ENCODE assay signal across 13 cellular contexts in genomic region chr1:39572379-39573096, GRCh38. TPM values are rescaled to one million over a fixed set of nuclear protein-coding genes. Genes with fewer than 3 reads are reported as not detected.
DNase-seq lines count a peak whose midpoint lies in the region; ATAC-seq and TF ChIP-seq lines count a peak whose summit lies in the region.
"Had no signal": no experiment of that assay in that cellular context is flagged by ENCODE, and none has a peak within 500 bp of the region (broad histone marks: within the 10 kb centered on the region; RNA-seq: fewer than 3 reads in every experiment).

No MANE protein-coding gene starts in this region.

- H3K27ac ChIP-seq in CD4-positive, alpha-beta T cell (ENCODE audit: low read depth, low read length), result no peak overlapping the region
- H3K27ac ChIP-seq in DOHH2 (ENCODE audit: low read depth, low read length) (no peak overlapping the region), muscle layer of duodenum (ENCODE audit: low read length) (no peak overlapping the region)
- H3K27ac ChIP-seq: foreskin keratinocyte had no signal

- no peaks in the 10 kb centered on the region for H3K9me3 Mint-ChIP-seq in CD4-positive, alpha-beta T cell
- no peaks in the 10 kb centered on the region for H3K9me3 Mint-ChIP-seq in activated T-helper 2 cell treated with anti-CD3 and anti-CD28 coated beads, Interferon-gamma antibody, Interleukin-2, Interleukin-4, amounts not matched to agents 10 μg/mL and 5 μg/mL and 100 μg/mL, durations not matched to agents 14 hours and 24 hours and 36 hours

- peaks cover 79% of the 10 kb centered on the region for H3K36me3 Mint-ChIP-seq in CD4-positive, alpha-beta T cell (ENCODE audit: low read depth)
- H3K36me3 Mint-ChIP-seq in activated T-helper 2 cell treated with anti-CD3 and anti-CD28 coated beads, Interferon-gamma antibody, Interleukin-2, Interleukin-4, amounts not matched to agents 10 μg/mL and 5 μg/mL and 100 μg/mL, durations not matched to agents 14 hours and 24 hours and 36 hours (ENCODE audit: low read depth), result peaks cover 82% of the 10 kb centered on the region

- H3K4me1 ChIP-seq in DOHH2 (ENCODE audit: control insufficient read depth, low read length) (peaks cover 29% of the 10 kb centered on the region), muscle layer of duodenum (ENCODE audit: control insufficient read depth in 1 of 2, insufficient read depth in 2 of 2, low read length in 2 of 2) (peaks cover 5 to 29% of the 10 kb centered on the region in 2 donors)

- no peak for TF ChIP-seq CTCF in CD4-positive, alpha-beta T cell (IDR thresholded peaks at IDR 0.05)
- TF ChIP-seq CTCF in DOHH2 (IDR thresholded peaks at IDR 0.05; ENCODE audit: low read depth, low read length, poor library complexity, severe bottlenecking), result no peak

- POLR2A ChIA-PET in CD4-positive, alpha-beta T cell (lab: Charles Lee), result no interaction called here

- H3K9me3 ChIP-seq in CD4-positive, alpha-beta T cell (ENCODE audit: control insufficient read depth, low read length), result no peaks in the 10 kb centered on the region
- H3K9me3 ChIP-seq in DOHH2 (ENCODE audit: control insufficient read depth, insufficient read depth, low read length), result no peaks in the 10 kb centered on the region
- H3K9me3 ChIP-seq in muscle layer of duodenum (ENCODE audit: control insufficient read depth in 1 of 2, low read length in 2 of 2), result no peaks in the 10 kb centered on the region

- peaks cover 87% of the 10 kb centered on the region for H3K79me2 ChIP-seq in DOHH2 (ENCODE audit: control insufficient read depth, low read length)

- no peak overlapping the region for H3K4me3 ChIP-seq in DOHH2 (ENCODE audit: low read length)
- peak overlapping the region; percentile 5 to 12 for H3K4me3 ChIP-seq in muscle layer of duodenum (ENCODE audit: low read depth in 1 of 2, low read length in 2 of 2)

- ATAC-seq in CD4-positive, alpha-beta T cell (ENCODE audit: poor library complexity), result no peak
- ATAC-seq in HG02623 (IDR thresholded peaks at IDR 0.05; ENCODE audit: unreplicated experiment), result no peak
- ATAC-seq: foreskin keratinocyte had no signal

- intact Hi-C loops in CD4-positive, alpha-beta T cell (cut with DNase I, micrococcal nuclease), result loop anchor here in 1 of 2 experiments (10.0 kb wide), 4 partner anchors 168 to 1558 kb away; partner anchors contain the start of genes AKIRIN1, TRIT1 and UTP11
- intact Hi-C loops in activated T-helper 2 cell treated with anti-CD3 and anti-CD28 coated beads, Interferon-gamma antibody, Interleukin-2, Interleukin-4, amounts not matched to agents 10 μg/mL and 5 μg/mL and 100 μg/mL, durations not matched to agents 14 hours and 24 hours and 36 hours (cut with micrococcal nuclease), result no loop called here

- H3K27me3 Mint-ChIP-seq in CD4-positive, alpha-beta T cell, result no peaks in the 10 kb centered on the region
- H3K27me3 Mint-ChIP-seq in activated T-helper 2 cell treated with anti-CD3 and anti-CD28 coated beads, Interferon-gamma antibody, Interleukin-2, Interleukin-4, amounts not matched to agents 10 μg/mL and 5 μg/mL and 100 μg/mL, durations not matched to agents 14 hours and 24 hours and 36 hours (ENCODE audit: low read depth), result no peaks in the 10 kb centered on the region

- peaks cover 52% of the 10 kb centered on the region for H3K4me1 Mint-ChIP-seq in CD4-positive, alpha-beta T cell (ENCODE audit: low read depth)
- H3K4me1 Mint-ChIP-seq in activated T-helper 2 cell treated with anti-CD3 and anti-CD28 coated beads, Interferon-gamma antibody, Interleukin-2, Interleukin-4, amounts not matched to agents 10 μg/mL and 5 μg/mL and 100 μg/mL, durations not matched to agents 14 hours and 24 hours and 36 hours (ENCODE audit: low read depth), result peaks cover 41% of the 10 kb centered on the region

- no peak for DNase-seq in CD4-positive, alpha-beta T cell
- DNase-seq in activated T-helper 2 cell treated with anti-CD3 and anti-CD28 coated beads, Interferon-gamma antibody, Interleukin-2, Interleukin-4, amounts not matched to agents 10 μg/mL and 5 μg/mL and 100 μg/mL, durations not matched to agents 14 hours and 24 hours and 36 hours (ENCODE audit: low spot score), result no peak
- DNase-seq in NCI-H1930 (lab: John Stamatoyannopoulos, UW) (no peak), NCI-H128 (lab: John Stamatoyannopoulos, UW; ENCODE audit: unreplicated experiment) (no peak)
- DNase-seq: activated gamma-delta T cell; cortex of kidney; foreskin keratinocyte; NCI-H446 treated with DMSO at 0.1 percent for 48 hours; nucleus accumbens; stimulated activated CD4-positive, alpha-beta T cell treated with anti-CD3 and anti-CD28 coated beads, Interleukin-4, amount 100 ng/mL, for 1 hour had no signal

- peaks cover 50% of the 10 kb centered on the region for H4K20me1 ChIP-seq in DOHH2 (ENCODE audit: control insufficient read depth, insufficient read depth, low read depth, low read length)

- H3F3A ChIP-seq in DOHH2 (ENCODE audit: control insufficient read depth, insufficient read depth), result peaks cover 4% of the 10 kb centered on the region; the same call in 1 of the 2 replicates

- H3K4me3 Mint-ChIP-seq in CD4-positive, alpha-beta T cell, result no peak overlapping the region
- H3K4me3 Mint-ChIP-seq in activated T-helper 2 cell treated with anti-CD3 and anti-CD28 coated beads, Interferon-gamma antibody, Interleukin-2, Interleukin-4, amounts not matched to agents 10 μg/mL and 5 μg/mL and 100 μg/mL, durations not matched to agents 14 hours and 24 hours and 36 hours (ENCODE audit: low read depth), result peak overlapping the region; percentile 91

- H3K36me3 ChIP-seq in DOHH2 (ENCODE audit: control insufficient read depth, low read length) (peaks cover 87% of the 10 kb centered on the region), muscle layer of duodenum (ENCODE audit: control insufficient read depth in 1 of 2, insufficient read depth in 2 of 2, low read length in 2 of 2) (peaks cover 51 to 52% of the 10 kb centered on the region in 2 donors)

- peak overlapping the region; percentile 96 for H3K4me2 ChIP-seq in DOHH2 (ENCODE audit: low read length)

- peak overlapping the region; percentile 87 for H3K27ac Mint-ChIP-seq in CD4-positive, alpha-beta T cell
- H3K27ac Mint-ChIP-seq in activated T-helper 2 cell treated with anti-CD3 and anti-CD28 coated beads, Interferon-gamma antibody, Interleukin-2, Interleukin-4, amounts not matched to agents 10 μg/mL and 5 μg/mL and 100 μg/mL, durations not matched to agents 14 hours and 24 hours and 36 hours, result peak overlapping the region; percentile 62

- H3K9me2 ChIP-seq in DOHH2 (replicated peaks; ENCODE audit: control insufficient read depth, low read length), result no peaks in the 10 kb centered on the region

- no peaks in the 10 kb centered on the region for H3K27me3 ChIP-seq in CD4-positive, alpha-beta T cell (ENCODE audit: control insufficient read depth, insufficient read depth, low read length)
- H3K27me3 ChIP-seq in DOHH2 (ENCODE audit: control insufficient read depth, low read length), result no peaks in the 10 kb centered on the region
- H3K27me3 ChIP-seq in muscle layer of duodenum (ENCODE audit: low read depth, low read length), result no peaks in the 10 kb centered on the region
- H3K27me3 ChIP-seq: foreskin keratinocyte had no signal

- CTCF ChIA-PET in CD4-positive, alpha-beta T cell (lab: Charles Lee), result no interaction called here

RNA-seq across cellular contexts. Expression of gene PABPC4, which starts 4.1 kb away (rescaled TPM):
- 100 to 1,000 TPM; 343 to 348 TPM for total RNA-seq in CD4-positive, alpha-beta T cell
- 369 and 375 TPM in 2 replicates for total RNA-seq in activated T-helper 2 cell treated with anti-CD3 and anti-CD28 coated beads, Interferon-gamma antibody, Interleukin-2, Interleukin-4, amounts not matched to agents 10 μg/mL and 5 μg/mL and 100 μg/mL, durations not matched to agents 14 hours and 24 hours and 36 hours
